ENCODE assay signal across 1 cellular context in genomic region chr10:21929070-21929469, GRCh38.
TF ChIP-seq lines count a peak whose summit lies in the region.

No MANE protein-coding gene starts in this region.

TF ChIP-seq in HEK293, 187 proteins besides CTCF, POLR2A, EP300 and RAD21 (continued from another document):
- TF ChIP-seq PATZ1 (tag by site-specific recombination; IDR thresholded peaks at IDR 0.05) (no peak), ZNF501 (tag by site-specific recombination; IDR thresholded peaks at IDR 0.05) (peak; percentile 27; the same call in 1 of the 2 replicates), ZNF626 (tag by site-specific recombination; IDR thresholded peaks at IDR 0.05) (no peak), ZNF549 (tag by site-specific recombination; IDR thresholded peaks at IDR 0.05) (no peak), ZNF677 (tag by site-specific recombination; IDR thresholded peaks at IDR 0.05) (peak; percentile 77), ZBTB44 (tag by site-specific recombination; IDR thresholded peaks at IDR 0.05) (peak; percentile 44; the same call in 1 of the 2 replicates), ZNF366 (tag by site-specific recombination; conservative IDR thresholded peaks at IDR 0.05) (no peak), ZNF302 (tag by site-specific recombination; IDR thresholded peaks at IDR 0.05; ENCODE audit: low read depth) (no peak), ZNF16 (tag by site-specific recombination; IDR thresholded peaks at IDR 0.05; ENCODE audit: low read depth) (no peak), ZNF311 (tag by site-specific recombination; IDR thresholded peaks at IDR 0.05; ENCODE audit: borderline replicate concordance) (no peak), HOXC10 (CRISPR knock-in tag; IDR thresholded peaks at IDR 0.05) (no peak), SCRT2 (tag by site-specific recombination; IDR thresholded peaks at IDR 0.05) (peak; percentile 73), RBAK (tag by site-specific recombination; IDR thresholded peaks at IDR 0.05) (no peak), ZBTB17 (tag by site-specific recombination; IDR thresholded peaks at IDR 0.05) (no peak), ZNF561 (tag by site-specific recombination; IDR thresholded peaks at IDR 0.05; ENCODE audit: borderline replicate concordance) (peak; percentile 35; the same call in 1 of the 2 replicates), ZNF335 (tag by site-specific recombination; conservative IDR thresholded peaks at IDR 0.05) (peak; percentile 48; the same call in 1 of the 2 replicates)
